Comparison of ENCODE assay signal across 17 cellular contexts in the genomic region with DNA sequence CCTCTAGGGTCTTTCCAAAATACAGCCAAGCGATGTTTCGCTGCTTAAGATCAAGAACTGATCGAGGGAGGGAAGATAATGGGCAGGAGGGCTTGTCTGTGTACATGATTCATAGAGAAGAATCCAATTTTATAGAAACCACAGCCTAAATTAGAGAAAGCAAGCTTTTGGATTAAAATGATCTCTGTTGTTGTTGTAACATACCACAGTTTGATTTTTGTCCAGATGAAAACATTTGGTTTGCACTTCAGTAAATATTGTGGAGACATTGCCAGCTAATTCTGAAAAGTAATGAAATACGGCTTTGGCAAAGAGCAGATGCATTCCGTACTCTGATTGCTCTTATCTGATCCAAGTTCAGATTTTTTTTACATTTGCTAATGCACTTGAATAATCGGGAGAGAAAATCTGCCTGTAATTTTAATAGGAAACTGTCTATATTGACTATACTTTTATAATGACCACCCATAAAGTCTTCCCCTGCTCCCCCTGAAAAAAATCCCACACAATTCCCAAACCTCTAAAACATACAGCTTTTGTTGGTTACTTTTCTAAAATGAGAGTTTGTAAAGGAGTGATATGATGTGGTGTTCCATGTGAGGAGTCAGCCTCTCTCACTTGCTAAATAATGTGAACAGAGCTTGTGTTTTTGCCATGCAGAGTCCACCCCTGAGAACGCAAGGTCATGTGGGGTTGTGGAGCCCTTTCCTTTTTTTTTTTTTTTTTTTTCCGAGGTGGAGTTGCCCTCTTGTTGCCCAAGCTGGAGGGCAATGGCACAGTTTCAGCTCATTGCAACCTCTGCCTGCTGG.
A peak's percentile ranks its signal among the peaks of the same experiment; 100 is the strongest.
DNase-seq lines count a peak whose midpoint lies in the region; ATAC-seq, FAIRE-seq and TF ChIP-seq lines count a peak whose summit lies in the region.
"Had no signal": no experiment of that assay in that cellular context is flagged by ENCODE, and none has a peak within 500 bp of the region (broad histone marks: within the 10 kb centered on the region; RNA-seq: fewer than 3 reads in every experiment).

No MANE protein-coding gene starts in this region.

- no peaks in the 10 kb centered on the region for H3K9me3 ChIP-seq in astrocyte (ENCODE audit: insufficient read depth, low read depth, low read length)
- H3K9me3 ChIP-seq: testis had no signal

- peaks cover 32% of the 10 kb centered on the region for H3K27me3 Mint-ChIP-seq in GM23338 (ENCODE audit: insufficient read depth, low read depth, poor library complexity)
- no peaks in the 10 kb centered on the region for H3K27me3 Mint-ChIP-seq in astrocyte (ENCODE audit: low read depth, unreplicated experiment)
- H3K27me3 Mint-ChIP-seq: activated CD4-positive, alpha-beta T cell treated with anti-CD3 and anti-CD28 coated beads, Interleukin-2, amount 10 ng/mL, durations not matched to agents 24 days and 14 days had no signal

- H3K9ac ChIP-seq in astrocyte (ENCODE audit: low read length) = no peak overlapping the region

- peaks cover 15% of the 10 kb centered on the region for H3F3A ChIP-seq in GM23338 (replicated peaks; ENCODE audit: low read depth)

- H4K20me1 ChIP-seq in GM23338 (replicated peaks; ENCODE audit: insufficient read depth) (peaks cover 97% of the 10 kb centered on the region), astrocyte (ENCODE audit: insufficient read depth, low read length) (peaks cover 92% of the 10 kb centered on the region)

- H3K9me2 ChIP-seq in GM23338 (ENCODE audit: insufficient read depth) = no peaks in the 10 kb centered on the region

- H3K9me3 Mint-ChIP-seq in GM23338 = no peaks in the 10 kb centered on the region; the same call in 2 of the 3 replicates
- H3K9me3 Mint-ChIP-seq in astrocyte (ENCODE audit: unreplicated experiment) = no peaks in the 10 kb centered on the region
- H3K9me3 Mint-ChIP-seq: activated CD4-positive, alpha-beta T cell treated with anti-CD3 and anti-CD28 coated beads, Interleukin-2, amount 10 ng/mL, durations not matched to agents 24 days and 14 days; activated T-cell treated with anti-CD3 and anti-CD28 coated beads, Interleukin-2, amount 50 U/mL, for 4 hours had no signal

- H3K4me2 ChIP-seq in GM23338 (no peak overlapping the region), astrocyte (ENCODE audit: low read length) (peak overlapping the region; percentile 9)

- H3K4me3 Mint-ChIP-seq in GM23338 (no peak overlapping the region), astrocyte (ENCODE audit: unreplicated experiment) (no peak overlapping the region)
- H3K4me3 Mint-ChIP-seq: activated CD4-positive, alpha-beta T cell treated with anti-CD3 and anti-CD28 coated beads, Interleukin-2, amount 10 ng/mL, durations not matched to agents 24 days and 14 days; activated T-cell treated with anti-CD3 and anti-CD28 coated beads, Interleukin-2, amount 50 U/mL, for 4 hours had no signal

- ATAC-seq in GM23338 (no peak), left lobe of liver (peak; percentile 56), GM21447 (IDR thresholded peaks at IDR 0.05; ENCODE audit: unreplicated experiment) (no peak)
- ATAC-seq: Panc1 had no signal

- H3K36me3 ChIP-seq in GM23338 (ENCODE audit: insufficient read depth) (peaks cover 4% of the 10 kb centered on the region; the same call in 1 of the 2 replicates), astrocyte (ENCODE audit: insufficient read depth, low read length) (no peaks in the 10 kb centered on the region)

- FAIRE-seq in astrocyte (lab: Jason Lieb, UNC) = no peak

- no peak overlapping the region for H2AFZ ChIP-seq in GM23338
- no peak overlapping the region for H2AFZ ChIP-seq in astrocyte (ENCODE audit: low read depth, low read length)

- peaks cover 100% of the 10 kb centered on the region for H3K79me2 ChIP-seq in GM23338 (replicated peaks; ENCODE audit: insufficient read depth)
- H3K79me2 ChIP-seq in astrocyte (ENCODE audit: insufficient read depth, low read length) = peaks cover 63% of the 10 kb centered on the region

- no peak overlapping the region for H3K27ac ChIP-seq in GM23338 (ENCODE audit: low read depth)
- H3K27ac ChIP-seq in astrocyte (ENCODE audit: low read depth, low read length) = no peak overlapping the region
- H3K27ac ChIP-seq: testis had no signal

- H3K4me1 ChIP-seq in GM23338 (ENCODE audit: insufficient read depth) (peaks cover 52% of the 10 kb centered on the region), astrocyte (ENCODE audit: insufficient read depth, low read length) (peaks cover 4% of the 10 kb centered on the region)

- peak; percentile 31 for DNase-seq in AG09309 (ENCODE audit: low read depth)
- no peak for DNase-seq in GM23338 (ENCODE audit: low spot score)
- peak; percentile 77 for DNase-seq in astrocyte (ENCODE audit: low read depth)
- no peak for DNase-seq in left lobe of liver (ENCODE audit: low spot score)
- DNase-seq in amniotic stem cell (lab: John Stamatoyannopoulos, UW) = no peak
- DNase-seq in NCI-H2081 treated with DMSO at 0.1 percent for 48 hours (lab: John Stamatoyannopoulos, UW) = no peak
- DNase-seq in NCI-H187 (lab: John Stamatoyannopoulos, UW) = no peak
- DNase-seq: activated CD4-positive, alpha-beta T cell treated with anti-CD3 and anti-CD28 coated beads, Interleukin-2, amount 10 ng/mL, durations not matched to agents 24 days and 14 days; activated T-cell treated with anti-CD3 and anti-CD28 coated beads, Interleukin-2, amount 50 U/mL, for 4 hours; AML-193; mesendoderm; NCI-H1436 treated with DMSO at 0.1 percent for 48 hours; NCI-H510A treated with DMSO at 0.1 percent for 48 hours; stimulated activated CD4-positive, alpha-beta T cell treated with anti-CD3 and anti-CD28 coated beads, Interleukin-12 subunit alpha, Interleukin-12 subunit beta, amount 100 ng/mL, for 4 hours; testis had no signal

- peaks cover 35% of the 10 kb centered on the region for H3K36me3 Mint-ChIP-seq in GM23338 (ENCODE audit: low read depth)
- H3K36me3 Mint-ChIP-seq in astrocyte (ENCODE audit: low read depth, unreplicated experiment) = peaks cover 7% of the 10 kb centered on the region

- H3K4me1 Mint-ChIP-seq in GM23338 = peaks cover 81% of the 10 kb centered on the region
- peaks cover 27% of the 10 kb centered on the region for H3K4me1 Mint-ChIP-seq in astrocyte (ENCODE audit: low read depth, unreplicated experiment)

- TF ChIP-seq CTCF in AG09309 (IDR thresholded peaks at IDR 0.05; ENCODE audit: control insufficient read depth, insufficient read depth, low read depth, low read length, missing control alignments) (no peak), GM23338 (conservative IDR thresholded peaks at IDR 0.05; ENCODE audit: low read depth in 2 of 2) (no peak), astrocyte (IDR thresholded peaks at IDR 0.05; ENCODE audit: insufficient read depth, low read depth, low read length) (no peak)

- H3K27ac Mint-ChIP-seq in GM23338 (no peak overlapping the region), astrocyte (ENCODE audit: unreplicated experiment) (no peak overlapping the region)
- H3K27ac Mint-ChIP-seq: activated CD4-positive, alpha-beta T cell treated with anti-CD3 and anti-CD28 coated beads, Interleukin-2, amount 10 ng/mL, durations not matched to agents 24 days and 14 days had no signal

- H3K4me3 ChIP-seq in AG09309 (ENCODE audit: control insufficient read depth, low read depth, low read length) (no peak overlapping the region), GM23338 (no peak overlapping the region), astrocyte (ENCODE audit: insufficient read depth, low read depth, low read length) (no peak overlapping the region)
- H3K4me3 ChIP-seq: testis had no signal

- H3K27me3 ChIP-seq in GM23338 (ENCODE audit: insufficient read depth) = no peaks in the 10 kb centered on the region
- no peaks in the 10 kb centered on the region for H3K27me3 ChIP-seq in astrocyte (ENCODE audit: insufficient read depth, low read length)
- H3K27me3 ChIP-seq: testis had no signal

TF ChIP-seq in GM23338, 12 proteins besides CTCF, POLR2A, EP300 and RAD21 (continues in another document):
- TF ChIP-seq ZNF114 (CRISPR knock-in tag; IDR thresholded peaks at IDR 0.05) (no peak), POLR2AphosphoS5 (IDR thresholded peaks at IDR 0.05; ENCODE audit: low read depth) (peak; percentile 2; the same call in 1 of the 2 replicates), NANOG (IDR thresholded peaks at IDR 0.05; ENCODE audit: borderline replicate concordance) (no peak)

Comparison
In these comparisons a context has a peak if more than half of its experiments do, and no peak if none do; other contexts are left out.
1. DNase-seq: peak in AG09309 (single experiment) and astrocyte (single experiment); none in GM23338 (single experiment), left lobe of liver (single experiment), amniotic stem cell (single experiment), NCI-H2081 treated with DMSO at 0.1 percent for 48 hours (single experiment) and NCI-H187 (0 of 2).